In genomic region chr5:79774171-79774854, GRCh38 we compare ENCODE assay signal across 9 cellular contexts.
A peak's percentile ranks its signal among the peaks of the same experiment; 100 is the strongest.
DNase-seq lines count a peak whose midpoint lies in the region; ATAC-seq, FAIRE-seq and TF ChIP-seq lines count a peak whose summit lies in the region.
"Had no signal": no experiment of that assay in that cellular context is flagged by ENCODE, and none has a peak within 500 bp of the region (broad histone marks: within the 10 kb centered on the region; RNA-seq: fewer than 3 reads in every experiment).

No MANE protein-coding gene starts in this region.

- BruUV-seq in K562 (replicated peaks; lab: Mats Ljungman, UMichigan), result no TSS peak

- TF ChIP-seq EP300 in K562 (IDR thresholded peaks at IDR 0.05; ENCODE audit: low read length), result no peak

- WGBS in K562 (ENCODE audit: insufficient coverage, low coverage, missing lambda C conversion rate), result 27% methylated on average over 13 of the region's 13 CpGs

- POLR2A ChIA-PET in K562 (lab: Yijun Ruan, JAX), result interaction anchor here (0.6 kb wide), 1 partner anchor 1170 kb away, joined by 3 read pairs; no protein-coding TSS in a partner anchor

- no peaks in the 10 kb centered on the region for H3K27me3 ChIP-seq in GM06990 (replicated peaks; ENCODE audit: control insufficient read depth, insufficient read depth, low read length)
- no peaks in the 10 kb centered on the region for H3K27me3 ChIP-seq in K562 (ENCODE audit: control insufficient read depth in 2 of 2, insufficient read depth in 2 of 2, low read length in 2 of 2)

- H3K27ac ChIP-seq in K562 (ENCODE audit: extremely low read depth, low read depth, low read length), result no peak overlapping the region

- H2AFZ ChIP-seq in K562 (ENCODE audit: low read depth, low read length), result peak overlapping the region; percentile 76

- peak; percentile 56 for FAIRE-seq in K562 (lab: Jason Lieb, UNC)
- FAIRE-seq: islet of Langerhans had no signal

- 0 out of 2 replicates have a peak, but pooled peaks cover 6% of the 10 kb centered on the region for H3K9me3 ChIP-seq in K562 (replicated peaks; ENCODE audit: control insufficient read depth, insufficient read depth, low read depth, low read length)

- in situ Hi-C loops in K562 (cut with MboI), result no loop called here

- CTCF ChIA-PET in K562 (lab: Yijun Ruan, JAX; ENCODE audit: low intra/inter-chr PET ratio), result no interaction called here

- H3K4me1 ChIP-seq in K562 (replicated peaks in 1 of 2; ENCODE audit: control insufficient read depth in 2 of 2, insufficient read depth in 2 of 2, low read length in 2 of 2), result peaks cover 0 to 2% of the 10 kb centered on the region in 2 experiments; a peak in 1 of 5 replicates

- no peak overlapping the region for H3K4me3 ChIP-seq in GM06990 (replicated peaks; ENCODE audit: low read depth, low read length)
- no peak overlapping the region for H3K4me3 ChIP-seq in Jurkat, Clone E6-1 (ENCODE audit: low read length)
- H3K4me3 ChIP-seq in K562, result no peak overlapping the region

- H4K20me1 ChIP-seq in K562 (replicated peaks; ENCODE audit: control insufficient read depth, insufficient read depth, low read length), result no peaks in the 10 kb centered on the region

- 0 out of 2 replicates have a peak overlapping the region, but pooled peaks have one; percentile 10 for H3K4me2 ChIP-seq in K562 (ENCODE audit: insufficient read depth, low read length)

- intact Hi-C loops in K562 (cut with micrococcal nuclease), result loop anchor here (5.0 kb wide), 1 partner anchor 77 kb away; no protein-coding TSS in a partner anchor

- no peak overlapping the region for H3K9ac ChIP-seq in K562 (ENCODE audit: insufficient read depth in 1 of 2, low read depth in 2 of 2, low read length in 2 of 2)

- no peak for DNase-seq in GM06990 (ENCODE audit: extremely low read depth, insufficient read length)
- DNase-seq in Jurkat, Clone E6-1 (ENCODE audit: low read depth, low spot score), result peak; percentile 18
- peak; percentile 27 to 69 (median 50) for DNase-seq in K562 (ENCODE audit: extremely low read depth in 1 of 4, low spot score in 3 of 4)
- DNase-seq in myocyte (ENCODE audit: low read depth), result peak; percentile 29
- no peak for DNase-seq in T-helper 2 cell
- no peak for DNase-seq in NCI-H1930 (lab: John Stamatoyannopoulos, UW)
- no peak for DNase-seq in NCI-H1105 treated with DMSO at 0.1 percent for 48 hours (lab: John Stamatoyannopoulos, UW)
- DNase-seq in stimulated activated CD8-positive, alpha-beta memory T cell treated with anti-CD3 and anti-CD28 coated beads, Interleukin-4, amount 100 ng/mL, for 48 hours, result no peak

- H3K36me3 ChIP-seq in GM06990 (ENCODE audit: control insufficient read depth, insufficient read depth, low read length) (no peaks in the 10 kb centered on the region), K562 (ENCODE audit: control insufficient read depth, insufficient read depth, low read length) (no peaks in the 10 kb centered on the region)

- TF ChIP-seq RAD21 in K562 (CRISPR knock-in tag; conservative IDR thresholded peaks at IDR 0.05 in 1 of 2, IDR thresholded peaks at IDR 0.05 in 1 of 2), result peak; percentile 39 to 68; a peak in 3 of 4 replicates

- no peak for TF ChIP-seq POLR2A in K562 (conservative IDR thresholded peaks at IDR 0.05)

- H3K9me1 ChIP-seq in K562 (ENCODE audit: control insufficient read depth, insufficient read depth, low read length), result no peaks in the 10 kb centered on the region

- H3K79me2 ChIP-seq in K562 (ENCODE audit: control insufficient read depth, insufficient read depth, low read length), result no peaks in the 10 kb centered on the region

- peak; percentile 98 for ATAC-seq in K562

- peak; percentile 57 for TF ChIP-seq CTCF in GM06990 (IDR thresholded peaks at IDR 0.05; ENCODE audit: insufficient read depth, low read length, poor library complexity, severe bottlenecking)
- peak; percentile 63 to 70 (median 64) for TF ChIP-seq CTCF in K562 (IDR thresholded peaks at IDR 0.05 in 2 of 3, conservative IDR thresholded peaks at IDR 0.05 in 1 of 3; ENCODE audit: insufficient read depth in 2 of 3, low read depth in 1 of 3, low read length in 3 of 3)

TF ChIP-seq in K562, 482 proteins besides CTCF, POLR2A, EP300 and RAD21 (continues in another document):
- TF ChIP-seq YY1 (IDR thresholded peaks at IDR 0.05; ENCODE audit: borderline replicate concordance in 1 of 3, control insufficient read depth in 1 of 3, extremely low read depth in 1 of 3, insufficient read depth in 3 of 3, insufficient read length in 1 of 3, insufficient replicate concordance in 2 of 3, low read depth in 1 of 3, low read length in 2 of 3), result no peak
- TF ChIP-seq, protein P1, sequence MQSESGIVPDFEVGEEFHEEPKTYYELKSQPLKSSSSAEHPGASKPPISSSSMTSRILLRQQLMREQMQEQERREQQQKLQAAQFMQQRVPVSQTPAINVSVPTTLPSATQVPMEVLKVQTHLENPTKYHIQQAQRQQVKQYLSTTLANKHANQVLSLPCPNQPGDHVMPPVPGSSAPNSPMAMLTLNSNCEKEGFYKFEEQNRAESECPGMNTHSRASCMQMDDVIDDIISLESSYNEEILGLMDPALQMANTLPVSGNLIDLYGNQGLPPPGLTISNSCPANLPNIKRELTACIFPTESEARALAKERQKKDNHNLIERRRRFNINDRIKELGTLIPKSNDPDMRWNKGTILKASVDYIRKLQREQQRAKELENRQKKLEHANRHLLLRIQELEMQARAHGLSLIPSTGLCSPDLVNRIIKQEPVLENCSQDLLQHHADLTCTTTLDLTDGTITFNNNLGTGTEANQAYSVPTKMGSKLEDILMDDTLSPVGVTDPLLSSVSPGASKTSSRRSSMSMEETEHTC (IDR thresholded peaks at IDR 0.05), result no peak
- TF ChIP-seq, protein P2, sequence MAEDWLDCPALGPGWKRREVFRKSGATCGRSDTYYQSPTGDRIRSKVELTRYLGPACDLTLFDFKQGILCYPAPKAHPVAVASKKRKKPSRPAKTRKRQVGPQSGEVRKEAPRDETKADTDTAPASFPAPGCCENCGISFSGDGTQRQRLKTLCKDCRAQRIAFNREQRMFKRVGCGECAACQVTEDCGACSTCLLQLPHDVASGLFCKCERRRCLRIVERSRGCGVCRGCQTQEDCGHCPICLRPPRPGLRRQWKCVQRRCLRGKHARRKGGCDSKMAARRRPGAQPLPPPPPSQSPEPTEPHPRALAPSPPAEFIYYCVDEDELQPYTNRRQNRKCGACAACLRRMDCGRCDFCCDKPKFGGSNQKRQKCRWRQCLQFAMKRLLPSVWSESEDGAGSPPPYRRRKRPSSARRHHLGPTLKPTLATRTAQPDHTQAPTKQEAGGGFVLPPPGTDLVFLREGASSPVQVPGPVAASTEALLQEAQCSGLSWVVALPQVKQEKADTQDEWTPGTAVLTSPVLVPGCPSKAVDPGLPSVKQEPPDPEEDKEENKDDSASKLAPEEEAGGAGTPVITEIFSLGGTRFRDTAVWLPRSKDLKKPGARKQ (CRISPR knock-in tag; IDR thresholded peaks at IDR 0.05), result no peak
- TF ChIP-seq ZNF584 (CRISPR knock-in tag; IDR thresholded peaks at IDR 0.05; ENCODE audit: low read depth), result no peak
- TF ChIP-seq CSDE1 (IDR thresholded peaks at IDR 0.05), result no peak
- TF ChIP-seq BRD4 (IDR thresholded peaks at IDR 0.05), result no peak
- no peak for TF ChIP-seq GMEB1 (CRISPR knock-in tag; IDR thresholded peaks at IDR 0.05)
- TF ChIP-seq SMC3 (conservative IDR thresholded peaks at IDR 0.05; ENCODE audit: insufficient read depth, low read depth, low read length), result peak; percentile 46; the same call in 1 of the 2 replicates
- TF ChIP-seq IRF1 (CRISPR knock-in tag; IDR thresholded peaks at IDR 0.05; ENCODE audit: borderline replicate concordance), result no peak
- no peak for TF ChIP-seq PCBP2 (IDR thresholded peaks at IDR 0.05; ENCODE audit: low read depth, low read length, poor library complexity, severe bottlenecking)
- no peak for TF ChIP-seq PHB (CRISPR knock-in tag; IDR thresholded peaks at IDR 0.05)
- no peak for TF ChIP-seq ZNF766 (CRISPR knock-in tag; conservative IDR thresholded peaks at IDR 0.05)
- TF ChIP-seq EGR1 (conservative IDR thresholded peaks at IDR 0.05), result 0 out of 2 replicates have a peak, but pooled peaks have one; percentile 5
- TF ChIP-seq ZFP30 (CRISPR knock-in tag; IDR thresholded peaks at IDR 0.05; ENCODE audit: borderline replicate concordance), result no peak

Comparison
In these comparisons a context has a peak if more than half of its experiments do, and no peak if none do; other contexts are left out.
1. DNase-seq: peak in Jurkat, Clone E6-1 (single experiment), K562 (4 of 4) and myocyte (single experiment); none in GM06990 (single experiment), T-helper 2 cell (0 of 5), NCI-H1930 (0 of 2), NCI-H1105 treated with DMSO at 0.1 percent for 48 hours (single experiment) and stimulated activated CD8-positive, alpha-beta memory T cell treated with anti-CD3 and anti-CD28 coated beads, Interleukin-4, amount 100 ng/mL, for 48 hours (single experiment).